Comparison of ENCODE assay signal across 34 cellular contexts in genomic region chr17:27821318-27821717, GRCh38. TPM values are rescaled to one million over a fixed set of nuclear protein-coding genes. Genes with fewer than 3 reads are reported as not detected.
"Had no signal": no experiment of that assay in that cellular context is flagged by ENCODE, and none has a peak within 500 bp of the region (broad histone marks: within the 10 kb centered on the region; RNA-seq: fewer than 3 reads in every experiment).

No MANE protein-coding gene starts in this region.

- ATAC-seq: left colon; left lung; lower lobe of right lung; natural killer cell; sciatic nerve; stimulated activated naive B cell treated with anti-CD40 and anti-IgM and Interleukin-4, amounts not matched to agents 10 μg/mL and 1 μg/mL and 100 μg/mL, for 72 hours; stimulated activated naive CD8-positive, alpha-beta T cell treated with anti-CD3 and anti-CD28 coated beads, Interleukin-15, Interleukin-2, amounts not matched to agents 100 U/mL and 50 U/mL, for 24 hours had no signal

- H3K9me3 ChIP-seq: lower lobe of right lung, neutrophil, ovary, testis, thyroid gland had no signal

- H3K36me3 Mint-ChIP-seq: mesothelial cell of epicardium had no signal

- H3K27ac ChIP-seq: left lung, lower lobe of right lung, neural progenitor cell, neutrophil, ovary, right atrium auricular region, skin epidermis, stomach, testis, thyroid gland, transverse colon, upper lobe of left lung had no signal

- H3K4me1 Mint-ChIP-seq: immature natural killer cell; mesothelial cell of epicardium; naive B cell; natural killer cell; stimulated activated naive B cell treated with anti-CD40 and anti-IgM and Interleukin-4, amounts not matched to agents 10 μg/mL and 1 μg/mL and 100 μg/mL, for 72 hours had no signal

- H3K27ac Mint-ChIP-seq: immature natural killer cell; mesothelial cell of epicardium; natural killer cell; nephron progenitor cell; progenitor cell of endocrine pancreas; stimulated activated naive B cell treated with anti-CD40 and anti-IgM and Interleukin-4, amounts not matched to agents 10 μg/mL and 1 μg/mL and 100 μg/mL, for 72 hours had no signal

- H3K36me3 ChIP-seq: left lung, lower lobe of right lung, neural progenitor cell, neutrophil, ovary, right atrium auricular region, stomach, thyroid gland, transverse colon, upper lobe of left lung had no signal

- H3K4me3 Mint-ChIP-seq: immature natural killer cell; mesothelial cell of epicardium; natural killer cell; nephron progenitor cell; neural progenitor cell; stimulated activated naive B cell treated with anti-CD40 and anti-IgM and Interleukin-4, amounts not matched to agents 10 μg/mL and 1 μg/mL and 100 μg/mL, for 72 hours had no signal

- H3K4me3 ChIP-seq: left lung, lower lobe of right lung, neural progenitor cell, ovary, right atrium auricular region, skin epidermis, stomach, testis, thyroid gland, transverse colon, upper lobe of left lung had no signal

- H3K4me1 ChIP-seq: left lung, lower lobe of right lung, upper lobe of left lung had no signal

- DNase-seq: hypothalamus; immature natural killer cell; kidney; left colon; left lung; lower lobe of right lung; mammary epithelial cell; mesendoderm; naive B cell; natural killer cell; nephron progenitor cell; occipital lobe; ovary; stimulated activated CD4-positive, alpha-beta T cell treated with anti-CD3 and anti-CD28 coated beads, Interleukin-12 subunit alpha, Interleukin-12 subunit beta, amount 100 ng/mL, for 4 hours; stimulated activated CD4-positive, alpha-beta T cell treated with anti-CD3 and anti-CD28 coated beads, Interleukin-15, amount 100 ng/mL, for 24 hours; stimulated activated CD4-positive, alpha-beta T cell treated with anti-CD3 and anti-CD28 coated beads, Interleukin-2, amount 100 ng/mL, for 24 hours; stimulated activated CD4-positive, alpha-beta T cell treated with anti-CD3 and anti-CD28 coated beads, Interleukin-4, amount 100 ng/mL, for 1 hour; stimulated activated naive B cell treated with anti-CD40 and anti-IgM and Interleukin-4, amounts not matched to agents 10 μg/mL and 1 μg/mL and 100 μg/mL, for 72 hours; stimulated activated naive CD8-positive, alpha-beta T cell treated with anti-CD3 and anti-CD28 coated beads, Interleukin-15, Interleukin-2, amounts not matched to agents 100 U/mL and 50 U/mL, for 24 hours; stomach; testis; thyroid gland; transverse colon; upper lobe of left lung had no signal

- H2AFZ ChIP-seq: neural progenitor cell had no signal

- H3K9ac ChIP-seq: neural progenitor cell had no signal

- H3K4me2 ChIP-seq: neural progenitor cell had no signal

- H3K27me3 ChIP-seq: left lung, neural progenitor cell, neutrophil, ovary, right atrium auricular region, stomach, testis, thyroid gland, transverse colon, upper lobe of left lung had no signal

RNA-seq across cellular contexts. Expression of gene NOS2, which starts 21.0 kb away (rescaled TPM):
- total RNA-seq: mammary epithelial cell, mononuclear cell, pulmonary artery endothelial cell, renal cortical epithelial cell had no signal
- polyA plus RNA-seq: immature natural killer cell, mammary epithelial cell had no signal
